Comparison of ENCODE assay signal across 2 cellular contexts in genomic region chr7:131637846-131638245, GRCh38.
TF ChIP-seq lines count a peak whose summit lies in the region.

No MANE protein-coding gene starts in this region.

TF ChIP-seq in GM23338, 12 proteins besides CTCF, POLR2A, EP300 and RAD21:
- TF ChIP-seq, protein P1, sequence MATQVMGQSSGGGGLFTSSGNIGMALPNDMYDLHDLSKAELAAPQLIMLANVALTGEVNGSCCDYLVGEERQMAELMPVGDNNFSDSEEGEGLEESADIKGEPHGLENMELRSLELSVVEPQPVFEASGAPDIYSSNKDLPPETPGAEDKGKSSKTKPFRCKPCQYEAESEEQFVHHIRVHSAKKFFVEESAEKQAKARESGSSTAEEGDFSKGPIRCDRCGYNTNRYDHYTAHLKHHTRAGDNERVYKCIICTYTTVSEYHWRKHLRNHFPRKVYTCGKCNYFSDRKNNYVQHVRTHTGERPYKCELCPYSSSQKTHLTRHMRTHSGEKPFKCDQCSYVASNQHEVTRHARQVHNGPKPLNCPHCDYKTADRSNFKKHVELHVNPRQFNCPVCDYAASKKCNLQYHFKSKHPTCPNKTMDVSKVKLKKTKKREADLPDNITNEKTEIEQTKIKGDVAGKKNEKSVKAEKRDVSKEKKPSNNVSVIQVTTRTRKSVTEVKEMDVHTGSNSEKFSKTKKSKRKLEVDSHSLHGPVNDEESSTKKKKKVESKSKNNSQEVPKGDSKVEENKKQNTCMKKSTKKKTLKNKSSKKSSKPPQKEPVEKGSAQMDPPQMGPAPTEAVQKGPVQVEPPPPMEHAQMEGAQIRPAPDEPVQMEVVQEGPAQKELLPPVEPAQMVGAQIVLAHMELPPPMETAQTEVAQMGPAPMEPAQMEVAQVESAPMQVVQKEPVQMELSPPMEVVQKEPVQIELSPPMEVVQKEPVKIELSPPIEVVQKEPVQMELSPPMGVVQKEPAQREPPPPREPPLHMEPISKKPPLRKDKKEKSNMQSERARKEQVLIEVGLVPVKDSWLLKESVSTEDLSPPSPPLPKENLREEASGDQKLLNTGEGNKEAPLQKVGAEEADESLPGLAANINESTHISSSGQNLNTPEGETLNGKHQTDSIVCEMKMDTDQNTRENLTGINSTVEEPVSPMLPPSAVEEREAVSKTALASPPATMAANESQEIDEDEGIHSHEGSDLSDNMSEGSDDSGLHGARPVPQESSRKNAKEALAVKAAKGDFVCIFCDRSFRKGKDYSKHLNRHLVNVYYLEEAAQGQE (IDR thresholded peaks at IDR 0.05; ENCODE audit: unreplicated experiment): no peak

TF ChIP-seq in WTC11, 78 proteins besides CTCF, POLR2A, EP300 and RAD21 (continued from another document):
- no peak for TF ChIP-seq STAT6 (CRISPR knock-in tag; conservative IDR thresholded peaks at IDR 0.05; ENCODE audit: low read depth)
- TF ChIP-seq ZNF232 (CRISPR knock-in tag; IDR thresholded peaks at IDR 0.05): no peak
- no peak for TF ChIP-seq ETV6 (CRISPR knock-in tag; IDR thresholded peaks at IDR 0.05)
- TF ChIP-seq, protein P2, sequence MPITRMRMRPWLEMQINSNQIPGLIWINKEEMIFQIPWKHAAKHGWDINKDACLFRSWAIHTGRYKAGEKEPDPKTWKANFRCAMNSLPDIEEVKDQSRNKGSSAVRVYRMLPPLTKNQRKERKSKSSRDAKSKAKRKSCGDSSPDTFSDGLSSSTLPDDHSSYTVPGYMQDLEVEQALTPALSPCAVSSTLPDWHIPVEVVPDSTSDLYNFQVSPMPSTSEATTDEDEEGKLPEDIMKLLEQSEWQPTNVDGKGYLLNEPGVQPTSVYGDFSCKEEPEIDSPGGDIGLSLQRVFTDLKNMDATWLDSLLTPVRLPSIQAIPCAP (CRISPR knock-in tag; IDR thresholded peaks at IDR 0.05): no peak
- no peak for TF ChIP-seq GTF2I (CRISPR knock-in tag; conservative IDR thresholded peaks at IDR 0.05)
- TF ChIP-seq JUN (CRISPR knock-in tag; IDR thresholded peaks at IDR 0.05): no peak
- TF ChIP-seq, protein P3, sequence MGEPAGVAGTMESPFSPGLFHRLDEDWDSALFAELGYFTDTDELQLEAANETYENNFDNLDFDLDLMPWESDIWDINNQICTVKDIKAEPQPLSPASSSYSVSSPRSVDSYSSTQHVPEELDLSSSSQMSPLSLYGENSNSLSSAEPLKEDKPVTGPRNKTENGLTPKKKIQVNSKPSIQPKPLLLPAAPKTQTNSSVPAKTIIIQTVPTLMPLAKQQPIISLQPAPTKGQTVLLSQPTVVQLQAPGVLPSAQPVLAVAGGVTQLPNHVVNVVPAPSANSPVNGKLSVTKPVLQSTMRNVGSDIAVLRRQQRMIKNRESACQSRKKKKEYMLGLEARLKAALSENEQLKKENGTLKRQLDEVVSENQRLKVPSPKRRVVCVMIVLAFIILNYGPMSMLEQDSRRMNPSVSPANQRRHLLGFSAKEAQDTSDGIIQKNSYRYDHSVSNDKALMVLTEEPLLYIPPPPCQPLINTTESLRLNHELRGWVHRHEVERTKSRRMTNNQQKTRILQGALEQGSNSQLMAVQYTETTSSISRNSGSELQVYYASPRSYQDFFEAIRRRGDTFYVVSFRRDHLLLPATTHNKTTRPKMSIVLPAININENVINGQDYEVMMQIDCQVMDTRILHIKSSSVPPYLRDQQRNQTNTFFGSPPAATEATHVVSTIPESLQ (CRISPR knock-in tag; IDR thresholded peaks at IDR 0.05): no peak
- TF ChIP-seq E2F4 (CRISPR knock-in tag; IDR thresholded peaks at IDR 0.05; ENCODE audit: borderline replicate concordance, low read depth): no peak
- TF ChIP-seq, protein P4, sequence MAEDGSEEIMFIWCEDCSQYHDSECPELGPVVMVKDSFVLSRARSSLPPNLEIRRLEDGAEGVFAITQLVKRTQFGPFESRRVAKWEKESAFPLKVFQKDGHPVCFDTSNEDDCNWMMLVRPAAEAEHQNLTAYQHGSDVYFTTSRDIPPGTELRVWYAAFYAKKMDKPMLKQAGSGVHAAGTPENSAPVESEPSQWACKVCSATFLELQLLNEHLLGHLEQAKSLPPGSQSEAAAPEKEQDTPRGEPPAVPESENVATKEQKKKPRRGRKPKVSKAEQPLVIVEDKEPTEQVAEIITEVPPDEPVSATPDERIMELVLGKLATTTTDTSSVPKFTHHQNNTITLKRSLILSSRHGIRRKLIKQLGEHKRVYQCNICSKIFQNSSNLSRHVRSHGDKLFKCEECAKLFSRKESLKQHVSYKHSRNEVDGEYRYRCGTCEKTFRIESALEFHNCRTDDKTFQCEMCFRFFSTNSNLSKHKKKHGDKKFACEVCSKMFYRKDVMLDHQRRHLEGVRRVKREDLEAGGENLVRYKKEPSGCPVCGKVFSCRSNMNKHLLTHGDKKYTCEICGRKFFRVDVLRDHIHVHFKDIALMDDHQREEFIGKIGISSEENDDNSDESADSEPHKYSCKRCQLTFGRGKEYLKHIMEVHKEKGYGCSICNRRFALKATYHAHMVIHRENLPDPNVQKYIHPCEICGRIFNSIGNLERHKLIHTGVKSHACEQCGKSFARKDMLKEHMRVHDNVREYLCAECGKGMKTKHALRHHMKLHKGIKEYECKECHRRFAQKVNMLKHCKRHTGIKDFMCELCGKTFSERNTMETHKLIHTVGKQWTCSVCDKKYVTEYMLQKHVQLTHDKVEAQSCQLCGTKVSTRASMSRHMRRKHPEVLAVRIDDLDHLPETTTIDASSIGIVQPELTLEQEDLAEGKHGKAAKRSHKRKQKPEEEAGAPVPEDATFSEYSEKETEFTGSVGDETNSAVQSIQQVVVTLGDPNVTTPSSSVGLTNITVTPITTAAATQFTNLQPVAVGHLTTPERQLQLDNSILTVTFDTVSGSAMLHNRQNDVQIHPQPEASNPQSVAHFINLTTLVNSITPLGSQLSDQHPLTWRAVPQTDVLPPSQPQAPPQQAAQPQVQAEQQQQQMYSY (CRISPR knock-in tag; IDR thresholded peaks at IDR 0.05): no peak
- no peak for TF ChIP-seq MAX (CRISPR knock-in tag; IDR thresholded peaks at IDR 0.05)
- TF ChIP-seq NR3C1 (CRISPR knock-in tag; conservative IDR thresholded peaks at IDR 0.05; ENCODE audit: low read depth): no peak
- TF ChIP-seq ATF2 (CRISPR knock-in tag; IDR thresholded peaks at IDR 0.05; ENCODE audit: borderline replicate concordance, low read depth): no peak
- TF ChIP-seq ZNF425 (CRISPR knock-in tag; conservative IDR thresholded peaks at IDR 0.05): no peak
TF ChIP-seq in WTC11: peak in this region for 0.
